Comparison of ENCODE assay signal across 1 cellular context in genomic region chr7:4836206-4836661, GRCh38.
TF ChIP-seq lines count a peak whose summit lies in the region.

No MANE protein-coding gene starts in this region.

TF ChIP-seq in H1, 55 proteins besides CTCF, POLR2A, EP300 and RAD21:
- no peak for TF ChIP-seq SUZ12 (IDR thresholded peaks at IDR 0.05; ENCODE audit: low read length)
- TF ChIP-seq NRF1 (IDR thresholded peaks at IDR 0.05; ENCODE audit: low read depth, low read length) = no peak
- no peak for TF ChIP-seq SIN3A (conservative IDR thresholded peaks at IDR 0.05 in 1 of 2, IDR thresholded peaks at IDR 0.05 in 1 of 2; ENCODE audit: low read depth in 1 of 2, low read length in 2 of 2)
- no peak for TF ChIP-seq TEAD4 (IDR thresholded peaks at IDR 0.05; ENCODE audit: low read depth, low read length)
- no peak for TF ChIP-seq NANOG (IDR thresholded peaks at IDR 0.05; ENCODE audit: insufficient read depth, low read depth, low read length, poor library complexity, severe bottlenecking)
- TF ChIP-seq CHD2 (IDR thresholded peaks at IDR 0.05; ENCODE audit: low read length) = no peak
- no peak for TF ChIP-seq TCF12 (IDR thresholded peaks at IDR 0.05; ENCODE audit: low read depth, low read length)
